Comparison of ENCODE assay signal across 2 cellular contexts in the genomic region with DNA sequence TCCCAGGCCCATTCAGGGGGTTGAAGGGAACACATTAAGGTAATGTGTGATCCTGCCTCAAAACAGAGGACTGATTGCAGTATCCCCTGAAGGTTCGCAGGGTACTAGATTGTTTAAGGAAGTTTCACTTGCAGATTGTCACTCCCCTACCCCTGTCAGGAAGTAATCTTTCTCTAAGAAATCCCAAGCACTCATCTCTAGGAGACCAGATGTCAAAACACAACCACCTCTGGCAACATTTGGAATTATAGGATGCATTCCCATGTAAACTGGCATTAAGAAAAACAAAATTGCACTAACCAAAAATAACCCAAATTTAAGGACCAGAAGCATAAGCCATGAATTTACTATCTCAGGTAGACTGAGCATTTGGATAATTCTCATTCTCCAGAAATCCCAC.
TF ChIP-seq lines count a peak whose summit lies in the region.

No MANE protein-coding gene starts in this region.

TF ChIP-seq in IMR-90, 13 proteins besides CTCF, POLR2A, EP300 and RAD21:
- TF ChIP-seq CEBPB (IDR thresholded peaks at IDR 0.05; ENCODE audit: low read depth, low read length) (no peak), SMC3 (IDR thresholded peaks at IDR 0.05; ENCODE audit: low read depth, low read length) (no peak), MXI1 (IDR thresholded peaks at IDR 0.05; ENCODE audit: borderline replicate concordance, low read depth, low read length) (no peak), RFX5 (IDR thresholded peaks at IDR 0.05; ENCODE audit: low read depth, low read length) (no peak), NFE2L2 (IDR thresholded peaks at IDR 0.05; ENCODE audit: low read depth, low read length) (no peak), BHLHE40 (IDR thresholded peaks at IDR 0.05; ENCODE audit: low read depth, low read length) (no peak), USF2 (IDR thresholded peaks at IDR 0.05; ENCODE audit: low read depth, low read length) (no peak), FOS (IDR thresholded peaks at IDR 0.05; ENCODE audit: low read depth, low read length) (no peak), MAZ (IDR thresholded peaks at IDR 0.05; ENCODE audit: borderline replicate concordance, low read depth, low read length) (no peak), MAFK (IDR thresholded peaks at IDR 0.05; ENCODE audit: low read depth, low read length) (no peak), RCOR1 (IDR thresholded peaks at IDR 0.05; ENCODE audit: insufficient replicate concordance, low read length) (no peak), CHD1 (IDR thresholded peaks at IDR 0.05; ENCODE audit: low read depth, low read length) (no peak)
- TF ChIP-seq, protein P1, sequence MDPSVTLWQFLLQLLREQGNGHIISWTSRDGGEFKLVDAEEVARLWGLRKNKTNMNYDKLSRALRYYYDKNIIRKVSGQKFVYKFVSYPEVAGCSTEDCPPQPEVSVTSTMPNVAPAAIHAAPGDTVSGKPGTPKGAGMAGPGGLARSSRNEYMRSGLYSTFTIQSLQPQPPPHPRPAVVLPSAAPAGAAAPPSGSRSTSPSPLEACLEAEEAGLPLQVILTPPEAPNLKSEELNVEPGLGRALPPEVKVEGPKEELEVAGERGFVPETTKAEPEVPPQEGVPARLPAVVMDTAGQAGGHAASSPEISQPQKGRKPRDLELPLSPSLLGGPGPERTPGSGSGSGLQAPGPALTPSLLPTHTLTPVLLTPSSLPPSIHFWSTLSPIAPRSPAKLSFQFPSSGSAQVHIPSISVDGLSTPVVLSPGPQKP (IDR thresholded peaks at IDR 0.05; ENCODE audit: borderline replicate concordance, low read depth, low read length): no peak

TF ChIP-seq in K562, 482 proteins besides CTCF, POLR2A, EP300 and RAD21:
- TF ChIP-seq ZNF407 (IDR thresholded peaks at IDR 0.05; ENCODE audit: low read depth) (no peak), ZFP91 (CRISPR knock-in tag; IDR thresholded peaks at IDR 0.05) (no peak), CEBPB (tag; IDR thresholded peaks at IDR 0.05) (no peak), BRD9 (IDR thresholded peaks at IDR 0.05; ENCODE audit: low read depth, partially characterized antibody) (no peak), RUNX1 (IDR thresholded peaks at IDR 0.05; ENCODE audit: low read depth) (no peak), ZNF77 (CRISPR knock-in tag; IDR thresholded peaks at IDR 0.05) (no peak), ARID2 (IDR thresholded peaks at IDR 0.05) (no peak)
- TF ChIP-seq, protein P2, sequence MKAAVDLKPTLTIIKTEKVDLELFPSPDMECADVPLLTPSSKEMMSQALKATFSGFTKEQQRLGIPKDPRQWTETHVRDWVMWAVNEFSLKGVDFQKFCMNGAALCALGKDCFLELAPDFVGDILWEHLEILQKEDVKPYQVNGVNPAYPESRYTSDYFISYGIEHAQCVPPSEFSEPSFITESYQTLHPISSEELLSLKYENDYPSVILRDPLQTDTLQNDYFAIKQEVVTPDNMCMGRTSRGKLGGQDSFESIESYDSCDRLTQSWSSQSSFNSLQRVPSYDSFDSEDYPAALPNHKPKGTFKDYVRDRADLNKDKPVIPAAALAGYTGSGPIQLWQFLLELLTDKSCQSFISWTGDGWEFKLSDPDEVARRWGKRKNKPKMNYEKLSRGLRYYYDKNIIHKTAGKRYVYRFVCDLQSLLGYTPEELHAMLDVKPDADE (conservative IDR thresholded peaks at IDR 0.05; ENCODE audit: control insufficient read depth, low read depth, low read length): no peak
TF ChIP-seq in K562: peak in this region for 0.
